Comparison of ENCODE assay signal across 13 cellular contexts in the genomic region with DNA sequence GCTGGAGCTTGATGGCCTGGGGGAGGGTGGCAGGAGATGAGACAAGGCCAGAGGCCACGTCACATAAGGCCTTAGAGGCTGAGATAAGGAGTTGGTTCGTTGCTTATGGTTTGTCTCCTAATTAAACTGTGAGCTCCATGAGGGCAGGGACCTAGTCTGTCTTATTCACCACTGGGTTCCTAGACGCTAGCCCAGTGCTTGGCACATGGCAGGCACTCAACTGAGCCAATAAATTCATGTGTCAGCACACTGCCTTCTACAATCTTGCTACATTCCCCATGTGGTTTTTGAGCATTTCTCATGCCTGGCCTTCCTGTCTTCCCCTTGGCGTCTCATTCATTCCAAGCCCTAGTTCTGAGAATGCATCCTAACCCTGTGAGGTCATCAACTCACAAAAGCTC.
DNase-seq lines count a peak whose midpoint lies in the region; ATAC-seq and TF ChIP-seq lines count a peak whose summit lies in the region.
"Had no signal": no experiment of that assay in that cellular context is flagged by ENCODE, and none has a peak within 500 bp of the region (broad histone marks: within the 10 kb centered on the region; RNA-seq: fewer than 3 reads in every experiment).

No MANE protein-coding gene starts in this region.

- no peaks in the 10 kb centered on the region for H3K27me3 Mint-ChIP-seq in Caco-2 (ENCODE audit: insufficient read depth, unreplicated experiment)
- H3K27me3 Mint-ChIP-seq in nephron progenitor cell (ENCODE audit: low read depth, poor library complexity): peaks cover 9% of the 10 kb centered on the region

- H3K9me3 Mint-ChIP-seq in Caco-2 (ENCODE audit: unreplicated experiment) (peaks cover 3% of the 10 kb centered on the region), nephron progenitor cell (no peaks in the 10 kb centered on the region)

- POLR2A ChIA-PET in Caco-2 (lab: Charles Lee): interaction anchor here (0.6 kb wide), 1 partner anchor 106 kb away, joined by 4 read pairs; no protein-coding TSS in a partner anchor

- no peaks in the 10 kb centered on the region for H3K36me3 ChIP-seq in Caco-2 (ENCODE audit: control insufficient read depth, insufficient read depth, low read length)

- ATAC-seq in GM19324 (IDR thresholded peaks at IDR 0.05; ENCODE audit: low FRiP score, unreplicated experiment): no peak
- ATAC-seq in HG03439 (IDR thresholded peaks at IDR 0.05; ENCODE audit: unreplicated experiment): no peak
- no peak for ATAC-seq in GM19452 (IDR thresholded peaks at IDR 0.05; ENCODE audit: unreplicated experiment)

- DNase-seq in Caco-2 (no peak), M059J (ENCODE audit: low read depth) (peak; percentile 80), epithelial cell of proximal tubule (ENCODE audit: low read depth) (peak; percentile 41), nephron progenitor cell (no peak), NCI-H1694 treated with DMSO at 0.1 percent for 48 hours (lab: John Stamatoyannopoulos, UW) (no peak)
- DNase-seq: activated CD8-positive, alpha-beta memory T cell treated with anti-CD3 and anti-CD28 coated beads, Interleukin-2, amount 50 U/mL, for 48 hours; effector CD4-positive, alpha-beta T cell; hypothalamus; NCI-H1105; NCI-H524 treated with DMSO at 0.1 percent for 48 hours had no signal

- no peak overlapping the region for H3K4me3 ChIP-seq in Caco-2 (ENCODE audit: low read depth, low read length)
- H3K4me3 ChIP-seq in epithelial cell of proximal tubule (ENCODE audit: low read depth, low read length): no peak overlapping the region

- H3K4me1 ChIP-seq in Caco-2: peaks cover 63% of the 10 kb centered on the region

- TF ChIP-seq CTCF in Caco-2 (IDR thresholded peaks at IDR 0.05; ENCODE audit: insufficient read depth in 1 of 2, low read depth in 1 of 2, low read length in 1 of 2, severe bottlenecking in 1 of 2, unreplicated experiment in 1 of 2): no peak
- no peak for TF ChIP-seq CTCF in epithelial cell of proximal tubule (conservative IDR thresholded peaks at IDR 0.05; ENCODE audit: low read depth, low read length)
- TF ChIP-seq CTCF in nephron progenitor cell (IDR thresholded peaks at IDR 0.05): no peak

- no peaks in the 10 kb centered on the region for H3K27me3 ChIP-seq in Caco-2 (replicated peaks; ENCODE audit: control insufficient read depth, insufficient read depth, low read length)

- H3K36me3 Mint-ChIP-seq in Caco-2 (ENCODE audit: insufficient read depth, unreplicated experiment): peaks cover 11% of the 10 kb centered on the region
- H3K36me3 Mint-ChIP-seq in nephron progenitor cell (ENCODE audit: low read depth): peaks cover 5% of the 10 kb centered on the region

- intact Hi-C loops in Caco-2 (cut with micrococcal nuclease; ENCODE audit: unreplicated experiment): no loop called here

- H3K4me1 Mint-ChIP-seq in Caco-2 (ENCODE audit: low read depth, unreplicated experiment): peaks cover 31% of the 10 kb centered on the region
- H3K4me1 Mint-ChIP-seq in nephron progenitor cell: peaks cover 65% of the 10 kb centered on the region

- peak overlapping the region; percentile 70 for H3K27ac Mint-ChIP-seq in Caco-2 (ENCODE audit: unreplicated experiment)
- H3K27ac Mint-ChIP-seq in nephron progenitor cell: peak overlapping the region; percentile 39

- no peaks in the 10 kb centered on the region for H3K9me3 ChIP-seq in Caco-2

- no TSS peak for BruUV-seq in Caco-2 (replicated peaks; lab: Mats Ljungman, UMichigan)

- H3K4me3 Mint-ChIP-seq in Caco-2 (ENCODE audit: unreplicated experiment) (no peak overlapping the region), nephron progenitor cell (no peak overlapping the region)

- CTCF ChIA-PET in Caco-2 (lab: Charles Lee): no interaction called here

Comparison
In these comparisons a context has a peak if more than half of its experiments do, and no peak if none do; other contexts are left out.
1. DNase-seq: peak in M059J (single experiment) and epithelial cell of proximal tubule (single experiment); none in Caco-2 (0 of 2), nephron progenitor cell (single experiment) and NCI-H1694 treated with DMSO at 0.1 percent for 48 hours (single experiment).